Comparison of ENCODE assay signal across 9 cellular contexts in genomic region chr1:24964811-24965570, GRCh38. TPM values are rescaled to one million over a fixed set of nuclear protein-coding genes. Genes with fewer than 3 reads are reported as not detected.
A peak's percentile ranks its signal among the peaks of the same experiment; 100 is the strongest.
DNase-seq lines count a peak whose midpoint lies in the region; ATAC-seq and TF ChIP-seq lines count a peak whose summit lies in the region.
"Had no signal": no experiment of that assay in that cellular context is flagged by ENCODE, and none has a peak within 500 bp of the region (broad histone marks: within the 10 kb centered on the region; RNA-seq: fewer than 3 reads in every experiment).

No MANE protein-coding gene starts in this region.

- no peak overlapping the region for H2AFZ ChIP-seq in mammary epithelial cell (ENCODE audit: low read depth, low read length)

- dilution Hi-C loops in mammary epithelial cell (cut with HindIII; ENCODE audit: low sequenced_read_pairs) = no loop called here

- no peak for TF ChIP-seq CTCF in mammary epithelial cell (conservative IDR thresholded peaks at IDR 0.05 in 1 of 2, IDR thresholded peaks at IDR 0.05 in 1 of 2; ENCODE audit: extremely low read depth in 1 of 2, insufficient read depth in 1 of 2, low read depth in 1 of 2, low read length in 2 of 2)

- H3K36me3 Mint-ChIP-seq in effector memory CD8-positive, alpha-beta T cell (ENCODE audit: insufficient read depth) = peaks cover 33% of the 10 kb centered on the region

- peak overlapping the region; percentile 97 to 98 for H3K27ac Mint-ChIP-seq in effector memory CD8-positive, alpha-beta T cell

- H3K4me3 ChIP-seq in mammary epithelial cell (replicated peaks in 1 of 3; ENCODE audit: insufficient read depth in 1 of 3, low read depth in 2 of 3, low read length in 3 of 3) = no peak overlapping the region

- no peaks in the 10 kb centered on the region for H3K27me3 ChIP-seq in mammary epithelial cell (ENCODE audit: insufficient read depth, low read length)

- H3K27ac ChIP-seq in mammary epithelial cell (ENCODE audit: insufficient read depth, low read depth, low read length) = no peak overlapping the region

- no peaks in the 10 kb centered on the region for H3K9me3 ChIP-seq in mammary epithelial cell (replicated peaks; ENCODE audit: insufficient read depth, low read length)

- intact Hi-C loops in left ventricle myocardium superior (cut with micrococcal nuclease) = no loop called here
- intact Hi-C loops in Right ventricle myocardium inferior (cut with DNase I) = no loop called here
- intact Hi-C loops in mammary epithelial cell (cut with micrococcal nuclease) = no loop called here

- no peak overlapping the region for H3K4me2 ChIP-seq in mammary epithelial cell (ENCODE audit: insufficient read depth, low read depth, low read length)

- no peaks in the 10 kb centered on the region for H3K4me1 ChIP-seq in mammary epithelial cell (ENCODE audit: insufficient read depth, low read length)

- H3K4me3 Mint-ChIP-seq in effector memory CD8-positive, alpha-beta T cell = peak overlapping the region; percentile 85 to 86

- no TSS peak for BruUV-seq in mammary epithelial cell (replicated peaks; lab: Mats Ljungman, UMichigan)

- in situ Hi-C loops in mammary epithelial cell (cut with MboI; ENCODE audit: low sequenced_read_pairs in 2 of 2) = no loop called here

- H3K9me3 Mint-ChIP-seq in effector memory CD8-positive, alpha-beta T cell = no peaks in the 10 kb centered on the region

- H3K9ac ChIP-seq in mammary epithelial cell (ENCODE audit: insufficient read depth, low read length) = no peak overlapping the region

- CTCF ChIA-PET in mammary epithelial cell (lab: Charles Lee; ENCODE audit: low non-redundant PET) = no interaction called here

- WGBS in mammary epithelial cell (ENCODE audit: low coverage, missing lambda C conversion rate) = 86% methylated on average over 30 of the region's 32 CpGs

- no peaks in the 10 kb centered on the region for H3K79me2 ChIP-seq in mammary epithelial cell (ENCODE audit: insufficient read depth, low read length)

- no peaks in the 10 kb centered on the region for H3K27me3 Mint-ChIP-seq in effector memory CD8-positive, alpha-beta T cell

- no peaks in the 10 kb centered on the region for H4K20me1 ChIP-seq in mammary epithelial cell (ENCODE audit: insufficient read depth, low read length)

- ATAC-seq in left ventricle myocardium superior (peak; percentile 38), Right ventricle myocardium inferior (no peak), HG03439 (IDR thresholded peaks at IDR 0.05; ENCODE audit: unreplicated experiment) (peak; percentile 85)
- peak; percentile 91 for ATAC-seq in effector memory CD8-positive, alpha-beta T cell (replicated peaks)

- H3K36me3 ChIP-seq in mammary epithelial cell (ENCODE audit: insufficient read depth, low read length) = no peaks in the 10 kb centered on the region

- H3K4me1 Mint-ChIP-seq in effector memory CD8-positive, alpha-beta T cell (ENCODE audit: low read depth in 2 of 2) = peaks cover 52 to 55% of the 10 kb centered on the region in 2 donors

- DNase-seq in left ventricle myocardium superior (peak; percentile 56), Right ventricle myocardium inferior (ENCODE audit: missing footprints) (no peak), KG1 (lab: John Stamatoyannopoulos, UW) (no peak), mammary epithelial cell (no peak)
- peak; percentile 96 for DNase-seq in activated CD4-positive, alpha-beta T cell treated with anti-CD3 and anti-CD28 coated beads for 48 hours
- DNase-seq in effector memory CD8-positive, alpha-beta T cell = peak; percentile 88 to 89 (median 89)
- DNase-seq in stimulated activated CD8-positive, alpha-beta memory T cell treated with anti-CD3 and anti-CD28 coated beads, Interleukin-12 subunit alpha, Interleukin-12 subunit beta, amount 100 ng/mL, for 4 hours (ENCODE audit: low read depth) = peak; percentile 87

RNA-seq across cellular contexts. Expression of gene RUNX3, which starts 34.9 kb away (rescaled TPM):
- total RNA-seq in left ventricle myocardium superior (0.89 TPM), Right ventricle myocardium inferior (1.8 TPM), mammary epithelial cell (1 to 10 TPM in 1 of 2 donors, under 1 TPM in 1; 0.42 to 2.8 TPM)
- polyA plus RNA-seq in mammary epithelial cell = 0.59 TPM
- 2.0 TPM for polyA minus RNA-seq in mammary epithelial cell
- polyA plus RNA-seq: AG04450 had no signal

Comparison
In these comparisons a context has a peak if more than half of its experiments do, and no peak if none do; other contexts are left out.
1. DNase-seq: peak in left ventricle myocardium superior (single experiment), activated CD4-positive, alpha-beta T cell treated with anti-CD3 and anti-CD28 coated beads for 48 hours (single experiment), effector memory CD8-positive, alpha-beta T cell (3 of 3) and stimulated activated CD8-positive, alpha-beta memory T cell treated with anti-CD3 and anti-CD28 coated beads, Interleukin-12 subunit alpha, Interleukin-12 subunit beta, amount 100 ng/mL, for 4 hours (single experiment); none in Right ventricle myocardium inferior (single experiment), KG1 (single experiment) and mammary epithelial cell (single experiment).